ENCODE assay signal across 29 cellular contexts in the genomic region with DNA sequence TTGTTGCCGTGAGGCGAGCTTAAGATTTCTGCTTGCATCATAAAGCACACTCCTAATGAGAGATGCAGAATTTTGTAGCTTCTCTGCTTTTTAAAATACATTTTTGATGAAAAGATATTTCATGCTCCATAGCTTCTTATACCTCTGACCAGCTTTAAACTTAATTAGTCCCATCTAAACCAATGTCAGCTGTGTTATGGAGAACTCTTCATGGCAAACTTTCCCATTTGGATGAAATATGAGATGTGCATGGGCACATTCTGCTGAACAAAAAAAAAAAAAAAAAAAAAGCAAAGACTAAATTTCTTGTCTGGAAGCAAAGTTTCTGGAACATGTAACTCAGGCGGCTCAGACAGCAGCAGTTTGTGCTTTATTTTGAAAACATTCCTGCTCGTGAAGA.
"Had no signal": no experiment of that assay in that cellular context is flagged by ENCODE, and none has a peak within 500 bp of the region (broad histone marks: within the 10 kb centered on the region; RNA-seq: fewer than 3 reads in every experiment).

No MANE protein-coding gene starts in this region.

- H3K9me3 ChIP-seq: colonic mucosa, neutrophil, ovary, testis had no signal

- H3K36me3 Mint-ChIP-seq: activated naive CD8-positive, alpha-beta T cell had no signal

- H3K4me3 ChIP-seq: adrenal gland, body of pancreas, colonic mucosa, heart right ventricle, left lung, lung, mucosa of descending colon, ovary, psoas muscle, testis, transverse colon had no signal

- H3K27me3 ChIP-seq: adrenal gland, body of pancreas, colonic mucosa, heart right ventricle, left lung, neutrophil, ovary, testis, transverse colon had no signal

- H3K4me1 ChIP-seq: adrenal gland, colonic mucosa, left lung, psoas muscle, testis, transverse colon had no signal

- H3K4me3 Mint-ChIP-seq: activated naive CD8-positive, alpha-beta T cell; nephron progenitor cell had no signal

- H3K27ac ChIP-seq: adrenal gland, body of pancreas, colonic mucosa, heart right ventricle, left lung, neutrophil, psoas muscle, VCaP had no signal

- H3K36me3 ChIP-seq: adrenal gland, colonic mucosa, heart right ventricle, left lung, neutrophil, ovary, transverse colon had no signal

- ATAC-seq: body of pancreas, heart right ventricle, left lung, mucosa of descending colon, psoas muscle, right cardiac atrium had no signal

- FAIRE-seq: TTC549, urothelium cell line had no signal

- DNase-seq: activated CD4-positive, alpha-beta T cell treated with anti-CD3 and anti-CD28 coated beads for 4 hours; activated CD4-positive, alpha-beta T cell treated with anti-CD3 and anti-CD28 coated beads, Interleukin-2, amount 50 U/mL, for 4 hours; activated effector memory CD4-positive, alpha-beta T cell treated with Interleukin-2 at 50 U/mL for 16 hours; activated naive CD4-positive, alpha-beta T cell treated with Interleukin-2 at 50 U/mL for 16 hours; adrenal gland; aorta; body of pancreas; colonic mucosa; effector CD8-positive, alpha-beta T cell; foreskin melanocyte; heart right ventricle; kidney glomerular epithelial cell; left lung; mesendoderm; mucosa of descending colon; nephron progenitor cell; psoas muscle; right cardiac atrium; stimulated activated CD4-positive, alpha-beta T cell treated with anti-CD3 and anti-CD28 coated beads, Interleukin-2, amount 100 ng/mL, for 48 hours; stimulated activated naive CD4-positive, alpha-beta T cell treated with Interleukin-2 at 50 U/mL for 16 hours; testis; transverse colon had no signal

- H3K27ac Mint-ChIP-seq: activated naive CD8-positive, alpha-beta T cell; nephron progenitor cell had no signal
